8 cellular contexts compared by ENCODE assay signal in genomic region chr5:177516601-177517568, GRCh38. TPM values are rescaled to one million over a fixed set of nuclear protein-coding genes. Genes with fewer than 3 reads are reported as not detected.
DNase-seq lines count a peak whose midpoint lies in the region; ATAC-seq, FAIRE-seq and TF ChIP-seq lines count a peak whose summit lies in the region.

Gene DDX41 (minus strand): TSS chr5:177516961. CDS start chr5:177516945, 16 bp downstream.

- H3K9me3 Mint-ChIP-seq in Caco-2 (ENCODE audit: unreplicated experiment), result no peaks in the 10 kb centered on the region
- H3K9me3 Mint-ChIP-seq in activated CD8-positive, alpha-beta memory T cell treated with anti-CD3 and anti-CD28 coated beads, Interleukin-2, amount 10 ng/mL, durations not matched to agents 7 days and 5 days (ENCODE audit: low read depth), result no peaks in the 10 kb centered on the region
- no peaks in the 10 kb centered on the region for H3K9me3 Mint-ChIP-seq in memory B cell

- no peaks in the 10 kb centered on the region for H3K27me3 Mint-ChIP-seq in Caco-2 (ENCODE audit: insufficient read depth, unreplicated experiment)
- H3K27me3 Mint-ChIP-seq in activated CD8-positive, alpha-beta memory T cell treated with anti-CD3 and anti-CD28 coated beads, Interleukin-2, amount 10 ng/mL, durations not matched to agents 7 days and 5 days, result no peaks in the 10 kb centered on the region
- no peaks in the 10 kb centered on the region for H3K27me3 Mint-ChIP-seq in memory B cell

- no peak within 1 kb of the TSS for H2AK5ac ChIP-seq in H1 (ENCODE audit: low read depth, low read length)

- H3K4me3 ChIP-seq in Caco-2 (ENCODE audit: low read depth, low read length), result peak within 1 kb of the TSS; percentile 99
- H3K4me3 ChIP-seq in NT2/D1 (ENCODE audit: insufficient read length, low read depth), result peak within 1 kb of the TSS; percentile 100
- peak within 1 kb of the TSS; percentile 82 to 98 (median 96) for H3K4me3 ChIP-seq in H1 (ENCODE audit: extremely low read depth in 1 of 4, insufficient read depth in 2 of 4, low read depth in 3 of 4, low read length in 4 of 4)

- H3K79me2 ChIP-seq in H1 (ENCODE audit: control insufficient read depth in 1 of 2, insufficient read depth in 2 of 2, low read length in 2 of 2), result peaks cover 0 to 9% of the 10 kb centered on the region in 2 experiments; a peak in 1 of 4 replicates

- 2% methylated on average over 90 of the region's 96 CpGs; no CpG with 5 or more reads in 1 of the 2 experiments for whole genome bisulfite sequencing in H1 (ENCODE audit: extremely low coverage in 1 of 2, insufficient coverage in 1 of 2, insufficient read length in 1 of 2, insufficient replicate concordance in 2 of 2, low coverage in 1 of 2, low lambda C conversion rate in 2 of 2, missing lambda C conversion rate in 1 of 2), 2 experiments

- H3K27me3 ChIP-seq in Caco-2 (replicated peaks; ENCODE audit: control insufficient read depth, insufficient read depth, low read length) (no peaks in the 10 kb centered on the region), NT2/D1 (ENCODE audit: insufficient read depth, insufficient read length) (no peaks in the 10 kb centered on the region), H1 (replicated peaks in 1 of 4; ENCODE audit: control insufficient read depth in 3 of 4, extremely low read depth in 1 of 4, insufficient read depth in 3 of 4, low read length in 3 of 4) (no peaks in the 10 kb centered on the region)

- H2BK15ac ChIP-seq in H1 (ENCODE audit: low read length), result no peak within 1 kb of the TSS

- H3K4me1 Mint-ChIP-seq in Caco-2 (ENCODE audit: low read depth, unreplicated experiment) (peaks cover 15% of the 10 kb centered on the region), memory B cell (peaks cover 37% of the 10 kb centered on the region)
- peaks cover 55% of the 10 kb centered on the region for H3K4me1 Mint-ChIP-seq in activated CD8-positive, alpha-beta memory T cell treated with anti-CD3 and anti-CD28 coated beads, Interleukin-2, amount 10 ng/mL, durations not matched to agents 7 days and 5 days

- H3K9me3 ChIP-seq in Caco-2 (no peaks in the 10 kb centered on the region), NT2/D1 (ENCODE audit: insufficient read depth, low read length) (no peaks in the 10 kb centered on the region), H1 (ENCODE audit: insufficient read depth in 2 of 2, low read depth in 1 of 2, low read length in 1 of 2) (no peaks in the 10 kb centered on the region)

- H3K23ac ChIP-seq in H1 (ENCODE audit: insufficient read length), result no peak within 1 kb of the TSS

- H3K27ac Mint-ChIP-seq in Caco-2 (ENCODE audit: unreplicated experiment) (peak within 1 kb of the TSS; percentile 92), memory B cell (peak within 1 kb of the TSS; percentile 85)
- peak within 1 kb of the TSS; percentile 85 for H3K27ac Mint-ChIP-seq in activated CD8-positive, alpha-beta memory T cell treated with anti-CD3 and anti-CD28 coated beads, Interleukin-2, amount 10 ng/mL, durations not matched to agents 7 days and 5 days

- H3K4me3 Mint-ChIP-seq in Caco-2 (ENCODE audit: unreplicated experiment), result peak within 1 kb of the TSS; percentile 92
- H3K4me3 Mint-ChIP-seq in activated CD8-positive, alpha-beta memory T cell treated with anti-CD3 and anti-CD28 coated beads, Interleukin-2, amount 10 ng/mL, durations not matched to agents 7 days and 5 days, result peak within 1 kb of the TSS; percentile 93
- H3K4me3 Mint-ChIP-seq in memory B cell, result peak within 1 kb of the TSS; percentile 89

- peak within 1 kb of the TSS; percentile 76 for H3K27ac ChIP-seq in H1 (ENCODE audit: low read depth, low read length)

- DNase-seq in Caco-2, result peak; percentile 96 to 97
- peak; percentile 99 for DNase-seq in HT1080 (ENCODE audit: low read depth)
- DNase-seq in NT2/D1 (ENCODE audit: low read depth, low spot score), result peak; percentile 96
- peak; percentile 98 for DNase-seq in activated CD8-positive, alpha-beta memory T cell treated with anti-CD3 and anti-CD28 coated beads, Interleukin-2, amount 10 ng/mL, durations not matched to agents 7 days and 5 days
- peak; percentile 90 to 97 for DNase-seq in H1 (ENCODE audit: low read depth in 1 of 2, low spot score in 2 of 2)
- DNase-seq in memory B cell (ENCODE audit: low spot score in 2 of 2), result peak; percentile 84 to 87
- peak; percentile 85 for DNase-seq in stimulated activated CD8-positive, alpha-beta memory T cell treated with anti-CD3 and anti-CD28 coated beads, Interleukin-12 subunit alpha, Interleukin-12 subunit beta, amount 100 ng/mL, for 24 hours (ENCODE audit: extremely low read depth)

- peaks cover 0 to 7% of the 10 kb centered on the region in 2 experiments for H4K20me1 ChIP-seq in H1 (replicated peaks in 1 of 2; ENCODE audit: control insufficient read depth in 1 of 2, insufficient read depth in 2 of 2, low read length in 2 of 2)

- H3K56ac ChIP-seq in H1 (replicated peaks; ENCODE audit: insufficient read length, low read depth, low read length), result peak within 1 kb of the TSS; percentile 82

- H3K9ac ChIP-seq in NT2/D1 (ENCODE audit: insufficient read length, low read depth) (peak within 1 kb of the TSS; percentile 100), H1 (replicated peaks in 1 of 4; ENCODE audit: extremely low read depth in 1 of 4, low read depth in 3 of 4, low read length in 3 of 4) (peak within 1 kb of the TSS; percentile 76 to 96 (median 95))

- TSS peak; percentile 75 for BruUV-seq in Caco-2 (replicated peaks; lab: Mats Ljungman, UMichigan)

- H3K4ac ChIP-seq in H1 (replicated peaks; ENCODE audit: insufficient read length, low read depth, low read length), result peak within 1 kb of the TSS; percentile 55

- H3K4me2 ChIP-seq in H1 (ENCODE audit: insufficient read depth in 1 of 2, low read depth in 2 of 2, low read length in 2 of 2), result peak within 1 kb of the TSS; percentile 87 to 97

- POLR2A ChIA-PET in Caco-2 (lab: Charles Lee) (no interaction called here), H1 (lab: Charles Lee; ENCODE audit: partially characterized antibody) (interaction anchor here (0.7 to 4.7 kb wide), 22 partner anchors 9 to 599 kb away, joined by 3 to 53 read pairs (median 6); partner anchors contain the start of genes FAM193B, GRK6, PDLIM7 and TMED9)

- H4K8ac ChIP-seq in H1 (ENCODE audit: extremely low read depth, insufficient read depth, low read length), result peak within 1 kb of the TSS; percentile 96

- intact Hi-C loops in Caco-2 (cut with micrococcal nuclease; ENCODE audit: unreplicated experiment), result loop anchor here (1.0 kb wide), 1 partner anchor 71 kb away; no protein-coding TSS in a partner anchor

- peak within 1 kb of the TSS; percentile 52; the same call in 1 of the 2 replicates for H2BK12ac ChIP-seq in H1 (ENCODE audit: low read depth, low read length)

- H2BK20ac ChIP-seq in H1 (ENCODE audit: low read length), result no peak within 1 kb of the TSS

- no peak for TF ChIP-seq EP300 in H1 (IDR thresholded peaks at IDR 0.05; ENCODE audit: borderline replicate concordance in 1 of 2, low read depth in 2 of 2, low read length in 2 of 2)

- H2BK5ac ChIP-seq in H1 (ENCODE audit: low read depth, low read length), result peak within 1 kb of the TSS; percentile 95

- TF ChIP-seq RAD21 in H1 (IDR thresholded peaks at IDR 0.05 in 1 of 2, conservative IDR thresholded peaks at IDR 0.05 in 1 of 2; ENCODE audit: low read depth in 2 of 2, low read length in 2 of 2), result no peak

- peak within 1 kb of the TSS; percentile 93; the same call in 1 of the 2 replicates for H2AFZ ChIP-seq in H1 (ENCODE audit: low read length)

- TF ChIP-seq POLR2A in H1 (IDR thresholded peaks at IDR 0.05; ENCODE audit: control extremely low read depth in 1 of 2, low read depth in 2 of 2, low read length in 2 of 2), result peak in 1 of 2 experiments; percentile 25; a peak in 1 of 3 replicates

- ATAC-seq in GM21360 (IDR thresholded peaks at IDR 0.05; ENCODE audit: unreplicated experiment) (peak; percentile 69), memory B cell (ENCODE audit: low read depth) (peak; percentile 92)
- ATAC-seq in activated CD8-positive, alpha-beta memory T cell treated with anti-CD3 and anti-CD28 coated beads, Interleukin-2, amount 10 ng/mL, durations not matched to agents 7 days and 5 days, result peak; percentile 92

- H3K23me2 ChIP-seq in H1 (ENCODE audit: low read depth, low read length), result peaks cover 8% of the 10 kb centered on the region

- peaks cover 5% of the 10 kb centered on the region; the same call in 1 of the 2 replicates for H3K79me1 ChIP-seq in H1 (ENCODE audit: low read depth, low read length)

- H4K91ac ChIP-seq in H1 (replicated peaks; ENCODE audit: insufficient read length, low read length), result peak within 1 kb of the TSS; percentile 98

- CTCF ChIA-PET in Caco-2 (lab: Charles Lee) (interaction anchor here (0.7 to 1.1 kb wide), 3 partner anchors 15 to 497 kb away, joined by 3 to 4 read pairs (median 3); no protein-coding TSS in a partner anchor), H1 (lab: Charles Lee; ENCODE audit: partially characterized antibody) (interaction anchor here (0.9 to 20.8 kb wide), 7 partner anchors 16 to 61 kb away, joined by 3 to 306 read pairs (median 3); no protein-coding TSS in a partner anchor)
- CTCF ChIA-PET in activated CD8-positive, alpha-beta memory T cell treated with anti-CD3 and anti-CD28 coated beads, Interleukin-2, amount 10 ng/mL, durations not matched to agents 7 days and 5 days (lab: Charles Lee), result interaction anchor here (0.8 to 2.4 kb wide), 7 partner anchors 10 to 207 kb away, joined by 3 to 17 read pairs (median 5); no protein-coding TSS in a partner anchor

- H3K36me3 ChIP-seq in Caco-2 (ENCODE audit: control insufficient read depth, insufficient read depth, low read length), result peaks cover 15% of the 10 kb centered on the region
- H3K36me3 ChIP-seq in NT2/D1 (ENCODE audit: insufficient read depth, insufficient read length, low read length), result peaks cover 76% of the 10 kb centered on the region
- peaks cover 31 to 57% (median 50%) of the 10 kb centered on the region in 4 experiments for H3K36me3 ChIP-seq in H1 (ENCODE audit: control insufficient read depth in 2 of 4, insufficient read depth in 4 of 4, low read length in 3 of 4)

- no peak within 1 kb of the TSS for H2BK120ac ChIP-seq in H1 (replicated peaks; ENCODE audit: low read depth, low read length)

- no peak within 1 kb of the TSS for H3K14ac ChIP-seq in H1 (ENCODE audit: insufficient read length)

- peak within 1 kb of the TSS; percentile 71 for H4K5ac ChIP-seq in H1 (ENCODE audit: insufficient read length, low read depth, low read length)

- H3K36me3 Mint-ChIP-seq in Caco-2 (ENCODE audit: insufficient read depth, unreplicated experiment) (peaks cover 78% of the 10 kb centered on the region), memory B cell (peaks cover 24% of the 10 kb centered on the region)
- H3K36me3 Mint-ChIP-seq in activated CD8-positive, alpha-beta memory T cell treated with anti-CD3 and anti-CD28 coated beads, Interleukin-2, amount 10 ng/mL, durations not matched to agents 7 days and 5 days, result peaks cover 22% of the 10 kb centered on the region

- TF ChIP-seq CTCF in Caco-2 (IDR thresholded peaks at IDR 0.05; ENCODE audit: insufficient read depth in 1 of 2, low read depth in 1 of 2, low read length in 1 of 2, severe bottlenecking in 1 of 2, unreplicated experiment in 1 of 2), result no peak
- no peak for TF ChIP-seq CTCF in H1 (IDR thresholded peaks at IDR 0.05; ENCODE audit: control extremely low read depth in 1 of 3, insufficient read depth in 1 of 3, low read depth in 1 of 3, low read length in 3 of 3)

- H3K18ac ChIP-seq in H1 (ENCODE audit: extremely low read depth, low read length), result peak within 1 kb of the TSS; percentile 93

- peak; percentile 88 for FAIRE-seq in H1 (lab: Jason Lieb, UNC)

- H3K4me1 ChIP-seq in Caco-2 (peaks cover 12% of the 10 kb centered on the region; the same call in 1 of the 2 replicates), NT2/D1 (ENCODE audit: insufficient read depth, insufficient read length) (peaks cover 3% of the 10 kb centered on the region), H1 (replicated peaks in 1 of 4; ENCODE audit: control insufficient read depth in 3 of 4, insufficient read depth in 4 of 4, low read length in 3 of 4) (peaks cover 0 to 6% (median 5%) of the 10 kb centered on the region in 4 experiments; a peak in 5 of 7 replicates)

RNA-seq across cellular contexts. Expression of gene DDX41, which starts in this region (rescaled TPM):
- total RNA-seq in Caco-2 (2022), result 116 and 137 TPM in 2 replicates
- 131 and 135 TPM in 2 replicates for total RNA-seq in HT1080 (2014; rRNA removed; shearing (Covaris generic))
- polyA plus RNA-seq in HT1080 (2015; cell fraction: cytosol; rRNA removed), result 81.3 and 83.7 TPM in 2 replicates
- polyA plus RNA-seq in HT1080 (2015; cell fraction: nucleus; rRNA removed), result 126 and 133 TPM in 2 replicates
- 100 to 1,000 TPM; 126 to 130 TPM for total RNA-seq in activated CD8-positive, alpha-beta memory T cell treated with anti-CD3 and anti-CD28 coated beads, Interleukin-2, amount 10 ng/mL, durations not matched to agents 7 days and 5 days
- total RNA-seq in H1 (2021; fragmentation: NEBNext Ultra II Directional; extraction: Animal tissue kit (Norgen Biotek cat#: 25700)), result 101 and 102 TPM in 2 replicates
- polyA plus RNA-seq in H1 (2011; rRNA removed), result 135 and 187 TPM in 2 replicates
- polyA plus RNA-seq in H1 (2011; cell fraction: cytosol; rRNA removed), result 198 TPM
- 361 TPM for polyA plus RNA-seq in H1 (2011; cell fraction: nucleus; rRNA removed)
- 72.1 to 148 TPM (median 142 TPM) in 4 replicates for polyA plus RNA-seq in H1 (2012, experiment 1 of 2)
- 81.7 TPM for polyA plus RNA-seq in H1 (2012, experiment 2 of 2)
- polyA plus RNA-seq in H1 (2013, experiment 1 of 2), result 72.4 TPM
- polyA plus RNA-seq in H1 (2013, experiment 2 of 2), result 70.9 TPM
- 105 and 106 TPM in 2 replicates for polyA minus RNA-seq in H1 (2011; rRNA and poly(A)+ RNA removed)
- 142 TPM for polyA minus RNA-seq in H1 (2011; cell fraction: cytosol; rRNA and poly(A)+ RNA removed)
- polyA minus RNA-seq in H1 (2011; cell fraction: nucleus; rRNA and poly(A)+ RNA removed), result 80.9 TPM

Comparison
In these comparisons a context has a peak if more than half of its experiments do, and no peak if none do; other contexts are left out.
1. Peak in every context shown above with its lines: DNase-seq, ATAC-seq, H3K4me3 ChIP-seq and H3K27ac ChIP-seq.